13 cellular contexts compared by ENCODE assay signal in genomic region chr11:133064961-133065360, GRCh38.
DNase-seq lines count a peak whose midpoint lies in the region; ATAC-seq and TF ChIP-seq lines count a peak whose summit lies in the region.
"Had no signal": no experiment of that assay in that cellular context is flagged by ENCODE, and none has a peak within 500 bp of the region (broad histone marks: within the 10 kb centered on the region; RNA-seq: fewer than 3 reads in every experiment).

No MANE protein-coding gene starts in this region.

- peak overlapping the region; percentile 93 for H3K4me2 ChIP-seq in smooth muscle cell

- H3K4me3 ChIP-seq in HUES6 (ENCODE audit: low read depth, low read length) = peak overlapping the region; percentile 81
- H3K4me3 ChIP-seq in lower lobe of right lung = peak overlapping the region; percentile 61
- peak overlapping the region; percentile 61 for H3K4me3 ChIP-seq in smooth muscle cell
- H3K4me3 ChIP-seq in mucosa of descending colon = no peak overlapping the region

- H3K27ac ChIP-seq in HUES6 (ENCODE audit: low read depth, low read length) (no peak overlapping the region), lower lobe of right lung (peak overlapping the region; percentile 5), smooth muscle cell (ENCODE audit: low read depth) (no peak overlapping the region)
- H3K27ac ChIP-seq: HL-60 had no signal

- no peak for DNase-seq in chondrocyte (ENCODE audit: low spot score)
- DNase-seq in lower lobe of right lung = no peak
- DNase-seq in smooth muscle cell (lab: John Stamatoyannopoulos, UW; ENCODE audit: unreplicated experiment) = no peak
- DNase-seq in mucosa of descending colon = no peak
- DNase-seq in activated CD4-positive, CD25-positive, alpha-beta regulatory T cell treated with anti-CD3 and anti-CD28 coated beads, Interleukin-2, amount 50 U/mL, for 72 hours = no peak
- DNase-seq in stimulated activated CD8-positive, alpha-beta memory T cell treated with anti-CD3 and anti-CD28 coated beads, Interleukin-4, amount 100 ng/mL, for 48 hours = no peak
- DNase-seq: activated CD4-positive, alpha-beta T cell treated with anti-CD3 and anti-CD28 coated beads for 4 hours; NCI-H1436 had no signal

- H3K4me1 Mint-ChIP-seq in chondrocyte (ENCODE audit: low read depth) = peaks cover 12% of the 10 kb centered on the region

- peak overlapping the region; percentile 99 for H2AFZ ChIP-seq in smooth muscle cell (ENCODE audit: low read depth)

- H3K9ac ChIP-seq in HUES6 (ENCODE audit: low read length) (peak overlapping the region; percentile 56), smooth muscle cell (ENCODE audit: low read depth) (peak overlapping the region; percentile 70)

- H3K4me1 ChIP-seq in HUES6 (ENCODE audit: control insufficient read depth, insufficient read depth, low read length) = peaks cover 17% of the 10 kb centered on the region
- H3K4me1 ChIP-seq in lower lobe of right lung = peaks cover 9% of the 10 kb centered on the region
- no peaks in the 10 kb centered on the region for H3K4me1 ChIP-seq in smooth muscle cell (ENCODE audit: low read depth)
- no peaks in the 10 kb centered on the region for H3K4me1 ChIP-seq in mucosa of descending colon (ENCODE audit: low read depth)

- H3K4me3 Mint-ChIP-seq in chondrocyte (ENCODE audit: unreplicated experiment) = peak overlapping the region; percentile 79

- WGBS in smooth muscle cell (ENCODE audit: low lambda C conversion rate) = 89% methylated on average over 15 of the region's 15 CpGs

- H4K20me1 ChIP-seq in smooth muscle cell (ENCODE audit: low read depth) = no peaks in the 10 kb centered on the region

- H3K79me2 ChIP-seq in smooth muscle cell (ENCODE audit: low read depth) = no peaks in the 10 kb centered on the region

- peak overlapping the region; percentile 82 for H3K27ac Mint-ChIP-seq in chondrocyte (ENCODE audit: unreplicated experiment)
- H3K27ac Mint-ChIP-seq: activated T-helper 2 cell treated with anti-CD3 and anti-CD28 coated beads, Interferon-gamma antibody, Interleukin-2, Interleukin-4, amounts not matched to agents 10 μg/mL and 5 μg/mL and 100 μg/mL, durations not matched to agents 14 hours and 24 hours and 36 hours had no signal

- no peak for ATAC-seq in lower lobe of right lung
- ATAC-seq in mucosa of descending colon = no peak
- no peak for ATAC-seq in HG03097 (IDR thresholded peaks at IDR 0.05; ENCODE audit: low FRiP score, unreplicated experiment)
- ATAC-seq: SK-N-SH treated with all-trans-retinoic acid at 6 μM for 48 hours had no signal

- H3K27me3 Mint-ChIP-seq in chondrocyte (ENCODE audit: low read depth) = peaks cover 7% of the 10 kb centered on the region

- TF ChIP-seq CTCF in chondrocyte (IDR thresholded peaks at IDR 0.05) = no peak
- no peak for TF ChIP-seq CTCF in lower lobe of right lung (IDR thresholded peaks at IDR 0.05)
- no peak for TF ChIP-seq CTCF in smooth muscle cell (IDR thresholded peaks at IDR 0.05; ENCODE audit: borderline replicate concordance, insufficient read depth, poor library complexity, severe bottlenecking)
- no peak for TF ChIP-seq CTCF in mucosa of descending colon (IDR thresholded peaks at IDR 0.05)

- peaks cover 9% of the 10 kb centered on the region for H3K27me3 ChIP-seq in HUES6 (ENCODE audit: control insufficient read depth, insufficient read depth, low read length)
- H3K27me3 ChIP-seq in lower lobe of right lung (ENCODE audit: low read depth) = peaks cover 20% of the 10 kb centered on the region
- H3K27me3 ChIP-seq in smooth muscle cell (ENCODE audit: low read depth) = peaks cover 35% of the 10 kb centered on the region

- H3K9me3 Mint-ChIP-seq in chondrocyte (ENCODE audit: low read depth) = no peaks in the 10 kb centered on the region
- H3K9me3 Mint-ChIP-seq: activated T-helper 2 cell treated with anti-CD3 and anti-CD28 coated beads, Interferon-gamma antibody, Interleukin-2, Interleukin-4, amounts not matched to agents 10 μg/mL and 5 μg/mL and 100 μg/mL, durations not matched to agents 14 hours and 24 hours and 36 hours had no signal

- no peaks in the 10 kb centered on the region for H3F3A ChIP-seq in smooth muscle cell (ENCODE audit: low read depth)

- intact Hi-C loops in lower lobe of right lung (cut with DNase I) (no loop called here), mucosa of descending colon (cut with DNase I, micrococcal nuclease) (no loop called here)

- H3K9me3 ChIP-seq in HUES6 (ENCODE audit: control insufficient read depth, insufficient read depth, low read depth, low read length) (no peaks in the 10 kb centered on the region), lower lobe of right lung (no peaks in the 10 kb centered on the region), smooth muscle cell (replicated peaks; ENCODE audit: low read depth) (no peaks in the 10 kb centered on the region), mucosa of descending colon (no peaks in the 10 kb centered on the region)

- H3K36me3 ChIP-seq in HUES6 (ENCODE audit: control insufficient read depth, insufficient read depth, low read length) (no peaks in the 10 kb centered on the region), lower lobe of right lung (no peaks in the 10 kb centered on the region), smooth muscle cell (ENCODE audit: low read depth) (no peaks in the 10 kb centered on the region), mucosa of descending colon (ENCODE audit: low read depth) (no peaks in the 10 kb centered on the region)

- H3K36me3 Mint-ChIP-seq in chondrocyte (ENCODE audit: low read depth) = no peaks in the 10 kb centered on the region
